ENCODE assay signal across 8 cellular contexts in genomic region chr7:30238721-30239441, GRCh38. TPM values are rescaled to one million over a fixed set of nuclear protein-coding genes. Genes with fewer than 3 reads are reported as not detected.
DNase-seq lines count a peak whose midpoint lies in the region; ATAC-seq and TF ChIP-seq lines count a peak whose summit lies in the region.

No MANE protein-coding gene starts in this region.

- in situ Hi-C loops in ACHN (cut with HindIII; ENCODE audit: low pct_ligation_motif_present, low pct_unique_long_range_greater_than_20kb, low sequenced_read_pairs) = no loop called here
- in situ Hi-C loops in astrocyte of the spinal cord (cut with HindIII; ENCODE audit: low sequenced_read_pairs) = no loop called here

- H3K4me3 ChIP-seq in astrocyte of the spinal cord (ENCODE audit: low read depth, low read length) = no peak overlapping the region
- no peak overlapping the region for H3K4me3 ChIP-seq in mucosa of descending colon
- H3K4me3 ChIP-seq in CD4-positive, alpha-beta memory T cell (ENCODE audit: low read length in 2 of 2) = no peak overlapping the region

- H3K9me3 Mint-ChIP-seq in CD4-positive, alpha-beta memory T cell = no peaks in the 10 kb centered on the region

- peaks cover 0 to 2% (median 0%) of the 10 kb centered on the region in 4 donors for H3K4me1 Mint-ChIP-seq in CD4-positive, alpha-beta memory T cell

- peak; percentile 38 for DNase-seq in ACHN
- DNase-seq in NCI-H2107 (lab: John Stamatoyannopoulos, UW) = peak; percentile 49
- DNase-seq in astrocyte of the spinal cord (ENCODE audit: low read depth, low spot score) = peak; percentile 58
- DNase-seq in mucosa of descending colon = peak in 2 of 3 donors; percentile 47 to 67
- DNase-seq in T-helper 9 cell = no peak
- DNase-seq in CD4-positive, alpha-beta memory T cell = no peak

- H3K4me3 Mint-ChIP-seq in CD4-positive, alpha-beta memory T cell = no peak overlapping the region

- H3K9me3 ChIP-seq in mucosa of descending colon = no peaks in the 10 kb centered on the region
- no peaks in the 10 kb centered on the region for H3K9me3 ChIP-seq in CD4-positive, alpha-beta memory T cell (ENCODE audit: control insufficient read depth in 1 of 2, low read length in 2 of 2)

- CTCF ChIA-PET in CD4-positive, alpha-beta memory T cell (lab: Charles Lee; ENCODE audit: partially characterized antibody) = interaction anchor here (1.5 kb wide), 1 partner anchor 11 kb away, joined by 3 read pairs; no protein-coding TSS in a partner anchor

- POLR2A ChIA-PET in CD4-positive, alpha-beta memory T cell (lab: Charles Lee; ENCODE audit: partially characterized antibody) = no interaction called here

- H3K36me3 ChIP-seq in mucosa of descending colon (ENCODE audit: low read depth) = no peaks in the 10 kb centered on the region
- no peaks in the 10 kb centered on the region for H3K36me3 ChIP-seq in CD4-positive, alpha-beta memory T cell (ENCODE audit: insufficient read depth, low read length)

- H3K27ac ChIP-seq in CD4-positive, alpha-beta memory T cell (ENCODE audit: low read depth, low read length) = no peak overlapping the region

- H3K4me1 ChIP-seq in mucosa of descending colon (ENCODE audit: low read depth) = no peaks in the 10 kb centered on the region
- H3K4me1 ChIP-seq in CD4-positive, alpha-beta memory T cell (ENCODE audit: insufficient read depth, low read length) = no peaks in the 10 kb centered on the region

- peaks cover 0 to 4% of the 10 kb centered on the region in 2 donors for H3K36me3 Mint-ChIP-seq in CD4-positive, alpha-beta memory T cell

- H3K27ac Mint-ChIP-seq in CD4-positive, alpha-beta memory T cell = no peak overlapping the region

- ATAC-seq in GM18502 (IDR thresholded peaks at IDR 0.05; ENCODE audit: poor library complexity, unreplicated experiment) (peak; percentile 77), HG02852 (IDR thresholded peaks at IDR 0.05; ENCODE audit: unreplicated experiment) (peak; percentile 79), mucosa of descending colon (peak; percentile 41)

- H3K27me3 Mint-ChIP-seq in CD4-positive, alpha-beta memory T cell = peaks cover 11 to 17% of the 10 kb centered on the region in 2 donors

- TF ChIP-seq CTCF in astrocyte of the spinal cord (IDR thresholded peaks at IDR 0.05; ENCODE audit: low read depth, low read length) = no peak
- no peak for TF ChIP-seq CTCF in mucosa of descending colon (IDR thresholded peaks at IDR 0.05)

- intact Hi-C loops in mucosa of descending colon (cut with DNase I, micrococcal nuclease) = no loop called here
- intact Hi-C loops in CD4-positive, alpha-beta memory T cell (cut with micrococcal nuclease) = no loop called here

- H3K27me3 ChIP-seq in CD4-positive, alpha-beta memory T cell (ENCODE audit: insufficient read depth, low read length) = no peaks in the 10 kb centered on the region

RNA-seq across cellular contexts. Expression of gene ZNRF2, which starts 45.5 kb away (rescaled TPM):
- total RNA-seq in mucosa of descending colon = 10 to 100 TPM; 34.0 to 53.3 (median 40.5) TPM
- total RNA-seq in CD4-positive, alpha-beta memory T cell = 10 to 100 TPM; 37.3 to 39.4 TPM
- polyA plus RNA-seq in CD4-positive, alpha-beta memory T cell = 1 to 10 TPM in 1 of 2 donors, under 1 TPM in 1; 0.59 to 3.5 TPM

Comparison
In these comparisons a context has a peak if more than half of its experiments do, and no peak if none do; other contexts are left out.
1. DNase-seq: peak in ACHN (single experiment), NCI-H2107 (single experiment), astrocyte of the spinal cord (single experiment) and mucosa of descending colon (2 of 3); none in T-helper 9 cell (single experiment) and CD4-positive, alpha-beta memory T cell (0 of 5).
2. Peak in every context shown above with its lines, with median percentiles within 50 percentile points of each other: ATAC-seq.